8 cellular contexts compared by ENCODE assay signal in genomic region chr6:136288566-136289326, GRCh38. TPM values are rescaled to one million over a fixed set of nuclear protein-coding genes. Genes with fewer than 3 reads are reported as not detected.
DNase-seq lines count a peak whose midpoint lies in the region; ATAC-seq and TF ChIP-seq lines count a peak whose summit lies in the region.

No MANE protein-coding gene starts in this region.

- peak overlapping the region; percentile 100 for H3K27ac Mint-ChIP-seq in T-cell

- H3K4me1 Mint-ChIP-seq in T-cell = peaks cover 57 to 80% (median 66%) of the 10 kb centered on the region in 3 donors

- no peak for TF ChIP-seq EP300 in transverse colon (IDR thresholded peaks at IDR 0.05; ENCODE audit: low read depth)

- H3K27ac ChIP-seq in DND-41 (ENCODE audit: low read length) = peak overlapping the region; percentile 98
- H3K27ac ChIP-seq in adrenal gland = peak overlapping the region; percentile 95 to 100 (median 100)
- peak overlapping the region; percentile 96 to 100 (median 100) for H3K27ac ChIP-seq in heart left ventricle
- H3K27ac ChIP-seq in trophoblast cell (ENCODE audit: low read depth, low read length) = peak overlapping the region; percentile 22
- H3K27ac ChIP-seq in transverse colon = peak overlapping the region; percentile 98 to 99 (median 99)

- peak overlapping the region; percentile 52 for H3K14ac ChIP-seq in trophoblast cell (ENCODE audit: low read length)

- WGBS in adrenal gland, 4 donors = 0 to 1% (median 1%) methylated on average over 26 to 34 of the region's 34 CpGs
- 0 to 1% (median 1%) methylated on average over 32 to 34 of the region's 34 CpGs for WGBS in heart left ventricle, 4 donors
- WGBS in trophoblast cell (ENCODE audit: extremely low coverage, insufficient coverage, insufficient read length) = no CpG with 5 or more reads among the region's 34 CpGs
- whole genome bisulfite sequencing in transverse colon (ENCODE audit: low coverage in 1 of 2), 2 donors = 0 to 1% methylated on average over 11 to 34 of the region's 34 CpGs

- TF ChIP-seq POLR2A in adrenal gland (IDR thresholded peaks at IDR 0.05) (peak; percentile 45 to 73), heart left ventricle (IDR thresholded peaks at IDR 0.05) (no peak), transverse colon (IDR thresholded peaks at IDR 0.05) (no peak)

- no peak overlapping the region for H2AK5ac ChIP-seq in trophoblast cell (ENCODE audit: low read length)

- H3F3A ChIP-seq in Loucy (ENCODE audit: low read depth) = 0 out of 2 replicates have a peak, but pooled peaks cover 3% of the 10 kb centered on the region

- H2BK5ac ChIP-seq in trophoblast cell (ENCODE audit: low read depth, low read length, poor library complexity) = peak overlapping the region; percentile 48

- intact Hi-C loops in adrenal gland (cut with DNase I) = no loop called here
- intact Hi-C loops in heart left ventricle (cut with DNase I) = loop anchor here in 8 of 10 donors (1.0 to 10.0 kb wide), 5 partner anchors 36 to 794 kb away; partner anchors contain the start of genes MTFR2 (in 7 of the 8) and AHI1 (in 2 of the 8)
- intact Hi-C loops in transverse colon (cut with DNase I; ENCODE audit: low total_unique reads) = loop anchor here (5.0 kb wide), 1 partner anchor 934 kb away; no protein-coding TSS in a partner anchor

- H4K12ac ChIP-seq in trophoblast cell (ENCODE audit: low read depth, low read length) = peak overlapping the region; percentile 40

- H3K27me3 ChIP-seq in DND-41 (ENCODE audit: insufficient read depth, low read length, poor library complexity) (no peaks in the 10 kb centered on the region), Loucy (ENCODE audit: insufficient read depth, low read length, poor library complexity, severe bottlenecking) (no peaks in the 10 kb centered on the region), adrenal gland (no peaks in the 10 kb centered on the region), heart left ventricle (no peaks in the 10 kb centered on the region), trophoblast cell (ENCODE audit: insufficient read depth, low read length) (no peaks in the 10 kb centered on the region), transverse colon (no peaks in the 10 kb centered on the region)

- H3K23ac ChIP-seq in trophoblast cell (ENCODE audit: low read length) = no peak overlapping the region

- H3K4me1 ChIP-seq in DND-41 (ENCODE audit: insufficient read depth, low read length) (peaks cover 59% of the 10 kb centered on the region), Loucy (ENCODE audit: insufficient read depth, low read length, poor library complexity, severe bottlenecking) (peaks cover 23% of the 10 kb centered on the region), adrenal gland (replicated peaks in 1 of 2) (peaks cover 34 to 58% of the 10 kb centered on the region in 2 donors), heart left ventricle (peaks cover 3 to 60% (median 53%) of the 10 kb centered on the region in 12 donors), trophoblast cell (ENCODE audit: control insufficient read depth in 1 of 2, insufficient read depth in 2 of 2, low read length in 2 of 2) (peaks cover 3 to 5% of the 10 kb centered on the region in 2 experiments), transverse colon (peaks cover 19 to 58% (median 49%) of the 10 kb centered on the region in 4 donors)

- H3K4me3 ChIP-seq in DND-41 (ENCODE audit: low read depth in 1 of 2, low read length in 2 of 2) = peak overlapping the region; percentile 78 to 85
- H3K4me3 ChIP-seq in Loucy (ENCODE audit: low read length, poor library complexity, severe bottlenecking) = peak overlapping the region; percentile 89
- peak overlapping the region; percentile 63 to 94 (median 86) for H3K4me3 ChIP-seq in adrenal gland
- H3K4me3 ChIP-seq in heart left ventricle = peak overlapping the region; percentile 66 to 98 (median 86)
- H3K4me3 ChIP-seq in trophoblast cell (ENCODE audit: low read depth, low read length) = peak overlapping the region; percentile 93
- peak overlapping the region; percentile 67 to 86 (median 76) for H3K4me3 ChIP-seq in transverse colon

- H3K9me3 ChIP-seq in DND-41 (ENCODE audit: insufficient read depth, low read length, severe bottlenecking) (no peaks in the 10 kb centered on the region), Loucy (ENCODE audit: insufficient read depth, low read depth, low read length) (no peaks in the 10 kb centered on the region), adrenal gland (replicated peaks in 1 of 3) (no peaks in the 10 kb centered on the region), heart left ventricle (no peaks in the 10 kb centered on the region), trophoblast cell (ENCODE audit: insufficient read depth, low read depth, low read length) (no peaks in the 10 kb centered on the region), transverse colon (no peaks in the 10 kb centered on the region)

- peak overlapping the region; percentile 82 for H3K4ac ChIP-seq in trophoblast cell (ENCODE audit: low read depth, low read length)

- POLR2A ChIA-PET in T-cell (lab: Charles Lee) = interaction anchor here (0.6 to 5.8 kb wide), 26 partner anchors 9 to 1586 kb away, joined by 3 to 99 read pairs (median 4); partner anchors contain the start of genes MTFR2 (in 2 of the 2), AHI1 (in 1 of the 2) and MAP3K5 (in 1 of the 2)

- H3K79me1 ChIP-seq in trophoblast cell (ENCODE audit: low read length) = peaks cover 11% of the 10 kb centered on the region

- in situ Hi-C loops in transverse colon (cut with MboI; ENCODE audit: low pct_ligation_motif_present in 1 of 4, low pct_unique_long_range_greater_than_20kb in 1 of 4, low sequenced_read_pairs in 3 of 4) = loop anchor here in 1 of 4 donors (25.0 kb wide), 1 partner anchor 499 kb away; the partner anchor contains the start of gene MAP3K5

- peak overlapping the region; percentile 70 for H3K4me2 ChIP-seq in DND-41 (ENCODE audit: insufficient read depth, low read length)
- H3K4me2 ChIP-seq in Loucy (ENCODE audit: low read depth, low read length, poor library complexity, severe bottlenecking) = peak overlapping the region; percentile 89
- H3K4me2 ChIP-seq in trophoblast cell (ENCODE audit: low read length) = peak overlapping the region; percentile 94

- H3K18ac ChIP-seq in trophoblast cell (ENCODE audit: low read length) = peak overlapping the region; percentile 47

- no peaks in the 10 kb centered on the region for H3K27me3 Mint-ChIP-seq in T-cell

- H3K4me3 Mint-ChIP-seq in T-cell = peak overlapping the region; percentile 95 to 100 (median 98)

- H2AFZ ChIP-seq in DND-41 (ENCODE audit: low read depth, low read length) = no peak overlapping the region
- H2AFZ ChIP-seq in Loucy (ENCODE audit: low read length) = no peak overlapping the region
- H2AFZ ChIP-seq in trophoblast cell (ENCODE audit: insufficient read depth, low read length, poor library complexity) = no peak overlapping the region

- H3K9me2 ChIP-seq in Loucy (replicated peaks; ENCODE audit: low read depth, low read length) = no peaks in the 10 kb centered on the region

- no peak overlapping the region for H2BK120ac ChIP-seq in trophoblast cell (ENCODE audit: insufficient read depth, low read length, poor library complexity)

- H3K36me3 ChIP-seq in DND-41 (ENCODE audit: insufficient read depth, low read length) (peaks cover 16% of the 10 kb centered on the region), Loucy (ENCODE audit: insufficient read depth, low read length) (no peaks in the 10 kb centered on the region), adrenal gland (replicated peaks in 1 of 2) (no peaks in the 10 kb centered on the region), heart left ventricle (no peaks in the 10 kb centered on the region), trophoblast cell (ENCODE audit: control insufficient read depth in 1 of 2, insufficient read depth in 2 of 2, low read length in 2 of 2) (peaks cover 0 to 2% of the 10 kb centered on the region in 2 experiments), transverse colon (no peaks in the 10 kb centered on the region)

- no peaks in the 10 kb centered on the region for H3K9me3 Mint-ChIP-seq in T-cell

- H3K79me2 ChIP-seq in DND-41 (ENCODE audit: insufficient read depth, low read length) (peaks cover 68% of the 10 kb centered on the region), Loucy (ENCODE audit: insufficient read depth, low read length) (peaks cover 57% of the 10 kb centered on the region), trophoblast cell (ENCODE audit: control insufficient read depth, insufficient read depth, low read length, poor library complexity) (peaks cover 26% of the 10 kb centered on the region)

- H3K9ac ChIP-seq in DND-41 (ENCODE audit: low read depth, low read length) (peak overlapping the region; percentile 91), Loucy (ENCODE audit: low read depth, low read length, poor library complexity, severe bottlenecking) (peak overlapping the region; percentile 95), trophoblast cell (ENCODE audit: low read length) (peak overlapping the region; percentile 96)

- peak overlapping the region; percentile 6 for H4K8ac ChIP-seq in trophoblast cell (ENCODE audit: low read depth, low read length)

- TF ChIP-seq CTCF in DND-41 (IDR thresholded peaks at IDR 0.05; ENCODE audit: borderline replicate concordance, extremely low read depth, low read length, poor library complexity, severe bottlenecking) (peak; percentile 54), Loucy (conservative IDR thresholded peaks at IDR 0.05; ENCODE audit: low read length) (0 out of 2 replicates have a peak, but pooled peaks have one; percentile 28), adrenal gland (IDR thresholded peaks at IDR 0.05) (peak in 5 of 6 experiments; percentile 34 to 62 (median 47)), heart left ventricle (IDR thresholded peaks at IDR 0.05) (peak in 7 of 12 donors; percentile 14 to 49 (median 29)), transverse colon (IDR thresholded peaks at IDR 0.05) (peak in 4 of 5 experiments; percentile 34 to 80 (median 57))

- H2BK12ac ChIP-seq in trophoblast cell (ENCODE audit: low read length) = no peak overlapping the region

- ATAC-seq in DND-41 (ENCODE audit: insufficient read depth, low read depth) (peak; percentile 35), T-cell (replicated peaks in 1 of 4) (peak; percentile 51 to 65 (median 56)), heart left ventricle (peak; percentile 29 to 59 (median 56))

- DNase-seq in DND-41 (peak; percentile 67), GOT3 (lab: John Stamatoyannopoulos, UW) (peak; percentile 76), T-cell (peak; percentile 64 to 97 (median 94)), adrenal gland (peak; percentile 81 to 96 (median 94)), heart left ventricle (peak; percentile 74 to 81 (median 77)), trophoblast cell (peak; percentile 98 to 99), transverse colon (peak; percentile 83)

- H4K20me1 ChIP-seq in DND-41 (ENCODE audit: insufficient read depth, low read length) = peaks cover 52% of the 10 kb centered on the region
- H4K20me1 ChIP-seq in Loucy (ENCODE audit: insufficient read depth, low read length, poor library complexity, severe bottlenecking) = peaks cover 53% of the 10 kb centered on the region

- peaks cover 15% of the 10 kb centered on the region for H3K36me3 Mint-ChIP-seq in T-cell

- H4K91ac ChIP-seq in trophoblast cell (ENCODE audit: low read depth, low read length) = peak overlapping the region; percentile 57

- CTCF ChIA-PET in T-cell (lab: Charles Lee) = interaction anchor here in 1 of 2 donors (0.7 to 1.8 kb wide), 7 partner anchors 19 to 790 kb away, joined by 3 to 8 read pairs (median 4); partner anchors contain the start of genes MAP3K5 and MTFR2

RNA-seq across cellular contexts. Expression of gene BCLAF1, which starts 0.9 kb away (rescaled TPM):
- total RNA-seq in T-cell (100 to 1,000 TPM; 155 to 435 (median 171) TPM), adrenal gland (100 to 1,000 TPM in 6 of 8 donors, 10 to 100 TPM in 2; 55.7 to 156 (median 112) TPM), heart left ventricle (100 to 1,000 TPM in 2 of 9 donors, 10 to 100 TPM in 7; 56.1 to 109 (median 96.0) TPM), transverse colon (100 to 1,000 TPM in 3 of 4 donors, 10 to 100 TPM in 1; 88.7 to 495 (median 174) TPM)
- polyA plus RNA-seq in adrenal gland (100 to 1,000 TPM in 1 of 3 donors, 10 to 100 TPM in 2; 27.7 to 207 (median 40.5) TPM), heart left ventricle (10 to 100 TPM; 11.7 to 25.2 TPM)
- polyA plus RNA-seq in trophoblast cell (2013) = 141 and 143 TPM in 2 replicates

RNA-seq across cellular contexts. Expression of gene MTFR2, which starts 38.6 kb away (rescaled TPM):
- total RNA-seq in T-cell (1 to 10 TPM; 1.2 to 1.8 (median 1.3) TPM), adrenal gland (under 1 TPM in 7 of 8 donors, not detected in 1; 0.30 to 0.95 (median 0.65) TPM), heart left ventricle (1 to 10 TPM in 1 of 9 donors, under 1 TPM in 3, not detected in 5; 0.15 to 1.0 (median 0.34) TPM), transverse colon (1 to 10 TPM in 2 of 4 donors, under 1 TPM in 1, not detected in 1; 0.68 to 5.8 (median 1.4) TPM)
- polyA plus RNA-seq in adrenal gland (under 1 TPM; 0.61 to 0.97 (median 0.82) TPM), heart left ventricle (under 1 TPM in 1 of 2 donors, not detected in 1; 0.21 TPM)
- polyA plus RNA-seq in trophoblast cell (2013) = 12.4 and 12.5 TPM in 2 replicates

Comparison
In these comparisons a context has a peak if more than half of its experiments do, and no peak if none do; other contexts are left out.
1. Peak in every context shown above with its lines: DNase-seq, ATAC-seq, H3K4me3 ChIP-seq and H3K27ac ChIP-seq.
2. H3K27ac ChIP-seq: peak in every context shown above with its lines; median percentile 100 in adrenal gland; 100 in heart left ventricle; 99 in transverse colon; 98 in DND-41; 22 in trophoblast cell.
3. POLR2A ChIP-seq: peak in adrenal gland (2 of 2); none in heart left ventricle (0 of 2) and transverse colon (single experiment).
4. intact Hi-C loops: an anchor here in heart left ventricle (1.0 to 10.0 kb wide) and transverse colon (5.0 kb wide); none called in adrenal gland.